Comparison of ENCODE assay signal across 8 cellular contexts in the genomic region with DNA sequence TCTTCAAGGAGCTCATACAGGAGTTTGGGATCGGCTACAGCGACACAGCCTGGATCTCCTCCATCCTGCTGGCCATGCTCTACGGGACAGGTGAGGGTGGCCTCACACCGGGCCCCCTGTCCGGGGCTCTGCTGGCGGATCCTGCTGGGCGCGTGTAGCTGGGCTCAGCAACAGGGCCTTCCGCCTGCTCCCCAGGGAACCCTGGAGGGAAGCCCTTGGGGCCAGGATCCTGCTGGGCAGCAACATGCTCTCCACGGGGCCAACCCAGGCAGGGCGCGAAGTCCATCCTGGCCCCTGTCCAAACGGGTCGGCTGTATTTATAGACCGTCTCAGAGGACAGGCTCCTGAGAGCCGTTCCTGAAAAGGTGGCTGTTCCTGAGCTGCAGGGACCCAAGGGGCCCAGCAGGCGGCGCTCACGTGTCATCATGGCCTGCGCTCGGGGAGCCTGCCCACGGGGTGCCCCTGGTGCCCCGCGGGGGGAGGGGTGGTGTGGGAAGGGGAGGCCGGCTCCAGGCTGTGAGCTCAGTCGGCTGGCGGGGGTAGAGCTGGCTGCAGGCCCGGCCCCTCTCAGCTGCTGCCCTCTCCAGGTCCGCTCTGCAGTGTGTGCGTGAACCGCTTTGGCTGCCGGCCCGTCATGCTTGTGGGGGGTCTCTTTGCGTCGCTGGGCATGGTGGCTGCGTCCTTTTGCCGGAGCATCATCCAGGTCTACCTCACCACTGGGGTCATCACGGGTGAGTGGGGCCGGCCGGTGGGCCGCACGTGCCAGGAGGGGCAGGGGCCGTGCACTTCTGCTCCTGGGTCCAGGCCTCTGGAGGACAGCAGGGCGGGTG. TPM values are rescaled to one million over a fixed set of nuclear protein-coding genes. Genes with fewer than 3 reads are reported as not detected.
A peak's percentile ranks its signal among the peaks of the same experiment; 100 is the strongest.
DNase-seq lines count a peak whose midpoint lies in the region; TF ChIP-seq lines count a peak whose summit lies in the region.

No MANE protein-coding gene starts in this region.

- H3K4me3 ChIP-seq in GM12865 (ENCODE audit: low read depth, low read length) (no peak overlapping the region), dorsolateral prefrontal cortex (peak overlapping the region in 6 of 59 donors; percentile 1 to 34 (median 14)), stomach (no peak overlapping the region)

- H3K9me3 Mint-ChIP-seq in mesothelial cell of epicardium: no peaks in the 10 kb centered on the region

- H3K27me3 Mint-ChIP-seq in mesothelial cell of epicardium (ENCODE audit: low read depth): no peaks in the 10 kb centered on the region

- H3K4me3 Mint-ChIP-seq in mesothelial cell of epicardium: no peak overlapping the region

- no peak for TF ChIP-seq EP300 in stomach (IDR thresholded peaks at IDR 0.05)

- H3K4me1 Mint-ChIP-seq in mesothelial cell of epicardium: peaks cover 17% of the 10 kb centered on the region

- peaks cover 6% of the 10 kb centered on the region for H3K36me3 Mint-ChIP-seq in mesothelial cell of epicardium

- no peak for TF ChIP-seq POLR2A in stomach (IDR thresholded peaks at IDR 0.05)

- H3K27ac ChIP-seq in dorsolateral prefrontal cortex (peak overlapping the region in 52 of 59 donors; percentile 5 to 87 (median 54)), stomach (peak overlapping the region in 4 of 5 donors; percentile 17 to 86 (median 58))

- H3K27ac Mint-ChIP-seq in mesothelial cell of epicardium: no peak overlapping the region

- TF ChIP-seq CTCF in GM12865 (IDR thresholded peaks at IDR 0.05; ENCODE audit: insufficient read depth, low read depth, low read length, missing control alignments): peak; percentile 82
- peak; percentile 65 to 97 (median 90) for TF ChIP-seq CTCF in dorsolateral prefrontal cortex (IDR thresholded peaks at IDR 0.05 in 54 of 56, conservative IDR thresholded peaks at IDR 0.05 in 2 of 56; ENCODE audit: low read depth in 1 of 56, partially characterized antibody in 56 of 56)
- peak; percentile 88 for TF ChIP-seq CTCF in mesothelial cell of epicardium (IDR thresholded peaks at IDR 0.05; ENCODE audit: unreplicated experiment)
- peak in 5 of 7 experiments; percentile 83 to 95 (median 92) for TF ChIP-seq CTCF in stomach (IDR thresholded peaks at IDR 0.05)

- 41 to 76% (median 43%) methylated on average over 18 to 44 of the region's 44 CpGs for WGBS in stomach, 5 donors

- DNase-seq in GM12865 (ENCODE audit: low read depth): peak; percentile 62
- peak; percentile 50 for DNase-seq in NCI-H2171 (lab: John Stamatoyannopoulos, UW)
- peak; percentile 71 to 78 for DNase-seq in activated CD4-positive, alpha-beta T cell treated with anti-CD3 and anti-CD28 coated beads, Interleukin-2, amount 50 U/mL, for 48 hours
- peak in 8 of 10 donors; percentile 64 to 80 (median 71) for DNase-seq in dorsolateral prefrontal cortex
- no peak for DNase-seq in mesothelial cell of epicardium (ENCODE audit: low spot score in 2 of 2, unreplicated experiment in 2 of 2)
- DNase-seq in stomach: peak; percentile 75
- DNase-seq in NCI-H524 treated with DMSO at 0.1 percent for 48 hours (lab: John Stamatoyannopoulos, UW): no peak
- no peak for DNase-seq in NCI-H226

- peaks cover 71 to 100% (median 90%) of the 10 kb centered on the region in 4 donors for H3K4me1 ChIP-seq in stomach

- intact Hi-C loops in dorsolateral prefrontal cortex (cut with DNase I) (loop anchor here (5.0 kb wide), 2 partner anchors 86 to 176 kb away; no protein-coding TSS in a partner anchor), stomach (cut with DNase I; ENCODE audit: low total_unique reads) (no loop called here)

- H3K36me3 ChIP-seq in stomach: peaks cover 13 to 48% (median 29%) of the 10 kb centered on the region in 4 donors

- H3K27me3 ChIP-seq in dorsolateral prefrontal cortex (no peaks in the 10 kb centered on the region), stomach (no peaks in the 10 kb centered on the region)

- no peaks in the 10 kb centered on the region for H3K9me3 ChIP-seq in stomach

RNA-seq across cellular contexts. Expression of a gene that starts 7.5 kb away (rescaled TPM):
- 10 to 100 TPM in 76 of 120 experiments, 1 to 10 TPM in 44; 4.8 to 45.0 (median 12.2) TPM for total RNA-seq in dorsolateral prefrontal cortex
- 62.0 to 68.8 TPM (median 67.3 TPM) in 3 replicates for total RNA-seq in mesothelial cell of epicardium
- 10 to 100 TPM; 29.2 to 87.9 (median 53.3) TPM for total RNA-seq in stomach
- 10 to 100 TPM in 2 of 3 donors, 1 to 10 TPM in 1; 4.9 to 39.8 (median 20.4) TPM for polyA plus RNA-seq in stomach

RNA-seq across cellular contexts. Expression of a gene that starts 23.7 kb away (rescaled TPM):
- total RNA-seq in dorsolateral prefrontal cortex (100 to 1,000 TPM in 17 of 120 experiments, 10 to 100 TPM in 103; 38.5 to 134 (median 72.6) TPM), mesothelial cell of epicardium (90.4 to 92.1 TPM (median 91.5 TPM) in 3 replicates), stomach (100 to 1,000 TPM in 1 of 5 donors, 10 to 100 TPM in 4; 43.9 to 166 (median 90.6) TPM)
- polyA plus RNA-seq in stomach: 10 to 100 TPM; 50.9 to 75.5 (median 72.5) TPM

RNA-seq across cellular contexts. Expression of a gene that starts 37.1 kb away (rescaled TPM):
- 100 to 1,000 TPM in 117 of 120 experiments, 10 to 100 TPM in 3; 96.2 to 160 (median 125) TPM for total RNA-seq in dorsolateral prefrontal cortex
- 202 to 212 TPM (median 204 TPM) in 3 replicates for total RNA-seq in mesothelial cell of epicardium
- 100 to 1,000 TPM in 4 of 5 donors, 10 to 100 TPM in 1; 58.0 to 180 (median 140) TPM for total RNA-seq in stomach
- polyA plus RNA-seq in stomach: 10 to 100 TPM; 55.9 to 66.7 (median 65.4) TPM

Comparison
In these comparisons a context has a peak if more than half of its experiments do, and no peak if none do; other contexts are left out.
1. DNase-seq: peak in GM12865 (single experiment), NCI-H2171 (single experiment), activated CD4-positive, alpha-beta T cell treated with anti-CD3 and anti-CD28 coated beads, Interleukin-2, amount 50 U/mL, for 48 hours (2 of 2), dorsolateral prefrontal cortex (8 of 10) and stomach (single experiment); none in mesothelial cell of epicardium (0 of 2), NCI-H524 treated with DMSO at 0.1 percent for 48 hours (single experiment) and NCI-H226 (single experiment).
2. Peak in every context shown above with its lines, with median percentiles within 50 percentile points of each other: CTCF ChIP-seq.